Comparison of ENCODE assay signal across 8 cellular contexts in genomic region chr14:103519043-103519836, GRCh38. TPM values are rescaled to one million over a fixed set of nuclear protein-coding genes. Genes with fewer than 3 reads are reported as not detected.
DNase-seq lines count a peak whose midpoint lies in the region; ATAC-seq and TF ChIP-seq lines count a peak whose summit lies in the region.

No MANE protein-coding gene starts in this region.

- H3K27me3 ChIP-seq in NT2/D1 (ENCODE audit: insufficient read depth, insufficient read length), result peaks cover 12% of the 10 kb centered on the region

- H3K4me3 Mint-ChIP-seq in progenitor cell of endocrine pancreas (ENCODE audit: low read depth), result peak overlapping the region; percentile 70

- no peak for TF ChIP-seq CTCF in progenitor cell of endocrine pancreas (IDR thresholded peaks at IDR 0.05; ENCODE audit: unreplicated experiment)

- H3K27ac ChIP-seq in epithelial cell of prostate, result peak overlapping the region; percentile 8

- peak overlapping the region; percentile 26 for H3K9ac ChIP-seq in NT2/D1 (ENCODE audit: insufficient read length, low read depth)

- H3K9me3 ChIP-seq in NT2/D1 (ENCODE audit: insufficient read depth, low read length), result no peaks in the 10 kb centered on the region

- peaks cover 16% of the 10 kb centered on the region for H3K4me1 Mint-ChIP-seq in progenitor cell of endocrine pancreas (ENCODE audit: low read depth)

- ATAC-seq in GM19351 (IDR thresholded peaks at IDR 0.05; ENCODE audit: unreplicated experiment) (no peak), HG03039 (IDR thresholded peaks at IDR 0.05; ENCODE audit: unreplicated experiment) (no peak)

- peaks cover 9% of the 10 kb centered on the region for H3K36me3 Mint-ChIP-seq in progenitor cell of endocrine pancreas (ENCODE audit: insufficient read depth)

- no peak overlapping the region for H3K4me3 ChIP-seq in NT2/D1 (ENCODE audit: insufficient read length, low read depth)

- H3K9me3 Mint-ChIP-seq in progenitor cell of endocrine pancreas (ENCODE audit: low read depth), result no peaks in the 10 kb centered on the region

- H3K27ac Mint-ChIP-seq in progenitor cell of endocrine pancreas, result peak overlapping the region; percentile 92

- peaks cover 22% of the 10 kb centered on the region for H3K4me1 ChIP-seq in NT2/D1 (ENCODE audit: insufficient read depth, insufficient read length)

- DNase-seq in GDM1 (lab: John Stamatoyannopoulos, UW) (peak; percentile 52), NT2/D1 (ENCODE audit: low read depth, low spot score) (no peak), epithelial cell of prostate (ENCODE audit: low read depth, low spot score) (no peak), progenitor cell of endocrine pancreas (ENCODE audit: low spot score, unreplicated experiment) (no peak), NCI-H187 (lab: John Stamatoyannopoulos, UW) (no peak)
- no peak for DNase-seq in stimulated activated CD4-positive, alpha-beta T cell treated with anti-CD3 and anti-CD28 coated beads, Interleukin-1b, Interleukin-23, amount 100 ng/mL, for 48 hours

- peaks cover 13% of the 10 kb centered on the region for H3K36me3 ChIP-seq in NT2/D1 (ENCODE audit: insufficient read depth, insufficient read length, low read length)

- no peaks in the 10 kb centered on the region for H3K27me3 Mint-ChIP-seq in progenitor cell of endocrine pancreas

RNA-seq across cellular contexts. Expression of gene CKB, which starts 3.4 kb away (rescaled TPM):
- 929 and 983 TPM in 2 replicates for total RNA-seq in progenitor cell of endocrine pancreas

RNA-seq across cellular contexts. Expression of gene TRMT61A, which starts 9.8 kb away (rescaled TPM):
- 10.3 and 10.7 TPM in 2 replicates for total RNA-seq in progenitor cell of endocrine pancreas

RNA-seq across cellular contexts. Expression of gene BAG5, which starts 43.2 kb away (rescaled TPM):
- 23.5 and 24.7 TPM in 2 replicates for total RNA-seq in progenitor cell of endocrine pancreas

RNA-seq across cellular contexts. Expression of gene COA8, which starts 43.5 kb away (rescaled TPM):
- total RNA-seq in progenitor cell of endocrine pancreas, result 45.1 and 46.3 TPM in 2 replicates
